Comparison of ENCODE assay signal across 20 cellular contexts in genomic region chr1:175244206-175244605, GRCh38. TPM values are rescaled to one million over a fixed set of nuclear protein-coding genes. Genes with fewer than 3 reads are reported as not detected.
DNase-seq lines count a peak whose midpoint lies in the region; TF ChIP-seq lines count a peak whose summit lies in the region.
"Had no signal": no experiment of that assay in that cellular context is flagged by ENCODE, and none has a peak within 500 bp of the region (broad histone marks: within the 10 kb centered on the region; RNA-seq: fewer than 3 reads in every experiment).

No MANE protein-coding gene starts in this region.

- TF ChIP-seq CTCF in endodermal cell (conservative IDR thresholded peaks at IDR 0.05), result no peak
- no peak for TF ChIP-seq CTCF in GM10248 (IDR thresholded peaks at IDR 0.05; ENCODE audit: control extremely low read depth, extremely low read depth, low read depth, missing control alignments)
- no peak for TF ChIP-seq CTCF in GM20000 (IDR thresholded peaks at IDR 0.05; ENCODE audit: extremely low read depth, missing control alignments)

- CTCF ChIA-PET in GM10248 (lab: Yijun Ruan, JAX), result interaction anchor here (1.1 to 1.9 kb wide), 2 partner anchors 10 to 98 kb away, joined by 3 to 5 read pairs; no protein-coding TSS in a partner anchor

- no peaks in the 10 kb centered on the region for H3K4me1 ChIP-seq in endodermal cell (ENCODE audit: control insufficient read depth, insufficient read depth, low read length)
- H3K4me1 ChIP-seq: A549; BLaER1 treated with 17β-estradiol and CSF1 and Interleukin-3, amounts not matched to agents 10 nM and 100 nM; Caco-2 had no signal

- H3K27me3 ChIP-seq in endodermal cell (ENCODE audit: control insufficient read depth, insufficient read depth, low read length, poor library complexity, severe bottlenecking), result no peaks in the 10 kb centered on the region
- H3K27me3 ChIP-seq: BLaER1 treated with 17β-estradiol and CSF1 and Interleukin-3, amounts not matched to agents 10 nM and 100 nM had no signal

- H3K27ac Mint-ChIP-seq in activated naive CD4-positive, alpha-beta T cell treated with anti-CD3 and anti-CD28 coated beads, Interleukin-2, amount 50 U/mL, for 24 hours, result peak overlapping the region; percentile 5
- H3K27ac Mint-ChIP-seq in endodermal cell, result no peak overlapping the region
- H3K27ac Mint-ChIP-seq: B cell; CD4-positive, alpha-beta T cell; CD8-positive, alpha-beta T cell had no signal

- no peak overlapping the region for H3K4me3 Mint-ChIP-seq in activated naive CD4-positive, alpha-beta T cell treated with anti-CD3 and anti-CD28 coated beads, Interleukin-2, amount 50 U/mL, for 24 hours
- no peak overlapping the region for H3K4me3 Mint-ChIP-seq in endodermal cell
- H3K4me3 Mint-ChIP-seq: B cell; CD4-positive, alpha-beta T cell; CD8-positive, alpha-beta T cell had no signal

- peak overlapping the region; percentile 17 for H3K4me3 ChIP-seq in endodermal cell (ENCODE audit: low read length)
- H3K4me3 ChIP-seq: A549; BLaER1 treated with 17β-estradiol and CSF1 and Interleukin-3, amounts not matched to agents 10 nM and 100 nM; GM12878 had no signal

- H3K4me1 Mint-ChIP-seq in activated naive CD4-positive, alpha-beta T cell treated with anti-CD3 and anti-CD28 coated beads, Interleukin-2, amount 50 U/mL, for 24 hours, result no peaks in the 10 kb centered on the region
- H3K4me1 Mint-ChIP-seq in endodermal cell, result peaks cover 1% of the 10 kb centered on the region

- H3K9me3 ChIP-seq in endodermal cell (ENCODE audit: control insufficient read depth, low read length), result peaks cover 20% of the 10 kb centered on the region

- POLR2A ChIA-PET in GM10248 (lab: Yijun Ruan, JAX), result no interaction called here

- H3K27ac ChIP-seq in endodermal cell (ENCODE audit: low read depth, low read length), result no peak overlapping the region
- H3K27ac ChIP-seq: 22Rv1; A549; BLaER1 treated with 17β-estradiol and CSF1 and Interleukin-3, amounts not matched to agents 10 nM and 100 nM; C4-2B had no signal

- 89 to 97% methylated on average over 1 of the region's 1 CpG for whole genome bisulfite sequencing in endodermal cell (ENCODE audit: insufficient coverage in 1 of 2, insufficient read length in 1 of 2), 2 experiments

- no peak for DNase-seq in activated naive CD4-positive, alpha-beta T cell (lab: John Stamatoyannopoulos, UW)
- no peak for DNase-seq in endodermal cell
- peak; percentile 18 for DNase-seq in renal cortical epithelial cell (ENCODE audit: low read depth)
- DNase-seq in GM10248 (ENCODE audit: extremely low spot score), result no peak
- no peak for DNase-seq in GM20000 (ENCODE audit: low spot score)
- DNase-seq in stimulated activated CD4-positive, alpha-beta T cell treated with anti-CD3 and anti-CD28 coated beads, Interleukin-4, amount 100 ng/mL, for 4 hours, result no peak
- DNase-seq: AML-193; Caco-2; Calu3; CD4-positive, alpha-beta T cell; CD8-positive, alpha-beta T cell; DMS79 treated with DMSO at 0.1 percent for 48 hours; GF-D8 had no signal

- H3K9me3 Mint-ChIP-seq in activated naive CD4-positive, alpha-beta T cell treated with anti-CD3 and anti-CD28 coated beads, Interleukin-2, amount 50 U/mL, for 24 hours, result peaks cover 14% of the 10 kb centered on the region
- H3K9me3 Mint-ChIP-seq in endodermal cell, result peaks cover 26% of the 10 kb centered on the region

- H3K36me3 Mint-ChIP-seq in activated naive CD4-positive, alpha-beta T cell treated with anti-CD3 and anti-CD28 coated beads, Interleukin-2, amount 50 U/mL, for 24 hours, result peaks cover 4% of the 10 kb centered on the region
- peaks cover 6% of the 10 kb centered on the region for H3K36me3 Mint-ChIP-seq in endodermal cell (ENCODE audit: low read depth)

- H3K9ac ChIP-seq in endodermal cell (ENCODE audit: extremely low read depth, low read length, poor library complexity, severe bottlenecking), result no peak overlapping the region
- H3K9ac ChIP-seq: BLaER1 treated with 17β-estradiol and CSF1 and Interleukin-3, amounts not matched to agents 10 nM and 100 nM had no signal

- no peaks in the 10 kb centered on the region for H3K36me3 ChIP-seq in endodermal cell (ENCODE audit: control insufficient read depth, insufficient read depth, low read length)
- H3K36me3 ChIP-seq: BLaER1 treated with 17β-estradiol and CSF1 and Interleukin-3, amounts not matched to agents 10 nM and 100 nM had no signal

- no peaks in the 10 kb centered on the region for H3K27me3 Mint-ChIP-seq in activated naive CD4-positive, alpha-beta T cell treated with anti-CD3 and anti-CD28 coated beads, Interleukin-2, amount 50 U/mL, for 24 hours
- H3K27me3 Mint-ChIP-seq in endodermal cell (ENCODE audit: insufficient read depth), result peaks cover 12% of the 10 kb centered on the region
- H3K27me3 Mint-ChIP-seq: B cell; CD4-positive, alpha-beta T cell had no signal

RNA-seq across cellular contexts. Expression of gene KIAA0040, which starts 51.6 kb away (rescaled TPM):
- total RNA-seq in endodermal cell (10 to 100 TPM in 1 of 2 donors, 1 to 10 TPM in 1; 9.2 to 12.9 TPM), renal cortical epithelial cell (6.1 and 8.7 TPM in 2 replicates)
- polyA plus RNA-seq in endodermal cell (2013, experiment 1 of 2), result 4.9 TPM
- 4.3 TPM for polyA plus RNA-seq in endodermal cell (2013, experiment 2 of 2)
